7 cellular contexts compared by ENCODE assay signal in the genomic region with DNA sequence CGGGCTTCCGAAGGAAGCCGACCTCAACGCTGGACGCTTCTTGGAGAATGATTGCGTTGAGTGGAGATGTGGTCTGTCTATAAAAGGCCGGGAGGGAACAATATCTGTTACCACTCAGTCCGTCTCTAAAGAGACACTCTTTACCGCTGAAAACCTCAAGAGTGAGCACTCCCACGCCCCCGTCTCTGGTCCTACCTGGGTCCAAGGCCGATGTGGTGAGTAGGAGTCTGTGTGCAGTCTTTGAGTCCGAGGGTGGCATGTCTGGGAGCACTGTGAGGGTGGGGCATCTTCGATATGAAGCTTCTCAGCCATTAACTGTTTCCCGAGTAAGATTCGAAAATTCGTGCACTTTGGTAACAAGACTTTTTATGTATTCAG. TPM values are rescaled to one million over a fixed set of nuclear protein-coding genes. Genes with fewer than 3 reads are reported as not detected.
DNase-seq lines count a peak whose midpoint lies in the region; ATAC-seq and TF ChIP-seq lines count a peak whose summit lies in the region.

No MANE protein-coding gene starts in this region.

- peak overlapping the region; percentile 81 for H3K4me3 Mint-ChIP-seq in T-helper 1 cell treated with Interleukin-12 subunit alpha and Interleukin-12 subunit beta and Interleukin-4 antibody, amounts not matched to agents 30 μg/mL and 1 μg/mL, for 36 hours
- H3K4me3 Mint-ChIP-seq in dendritic cell treated with granulocyte-macrophage colony-stimulating factor and Interleukin-4, amounts not matched to agents 40 ng/mL and 50 ng/mL, for 4 days = peak overlapping the region; percentile 84
- peak overlapping the region; percentile 82 for H3K4me3 Mint-ChIP-seq in memory B cell

- H3K36me3 Mint-ChIP-seq in T-helper 1 cell treated with Interleukin-12 subunit alpha and Interleukin-12 subunit beta and Interleukin-4 antibody, amounts not matched to agents 30 μg/mL and 1 μg/mL, for 36 hours (ENCODE audit: low read depth) = peaks cover 34% of the 10 kb centered on the region
- peaks cover 45% of the 10 kb centered on the region for H3K36me3 Mint-ChIP-seq in dendritic cell treated with granulocyte-macrophage colony-stimulating factor and Interleukin-4, amounts not matched to agents 40 ng/mL and 50 ng/mL, for 4 days (ENCODE audit: low read depth)
- H3K36me3 Mint-ChIP-seq in memory B cell = peaks cover 28% of the 10 kb centered on the region

- intact Hi-C loops in dendritic cell treated with granulocyte-macrophage colony-stimulating factor and Interleukin-4, amounts not matched to agents 40 ng/mL and 50 ng/mL, for 4 days (cut with micrococcal nuclease) = loop anchor here (2.0 kb wide), 1 partner anchor 31 kb away; the partner anchor contains the start of gene EXO5
- intact Hi-C loops in stomach (cut with DNase I; ENCODE audit: low total_unique reads) = no loop called here

- peaks cover 23% of the 10 kb centered on the region for H3K4me1 Mint-ChIP-seq in T-helper 1 cell treated with Interleukin-12 subunit alpha and Interleukin-12 subunit beta and Interleukin-4 antibody, amounts not matched to agents 30 μg/mL and 1 μg/mL, for 36 hours (ENCODE audit: low read depth)
- peaks cover 23% of the 10 kb centered on the region for H3K4me1 Mint-ChIP-seq in dendritic cell treated with granulocyte-macrophage colony-stimulating factor and Interleukin-4, amounts not matched to agents 40 ng/mL and 50 ng/mL, for 4 days (ENCODE audit: low read depth)
- peaks cover 12% of the 10 kb centered on the region for H3K4me1 Mint-ChIP-seq in memory B cell

- TF ChIP-seq POLR2A in stomach (IDR thresholded peaks at IDR 0.05) = no peak

- WGBS in stomach, 5 donors = 0 to 3% (median 2%) methylated on average over 17 of the region's 17 CpGs

- H3K27me3 ChIP-seq in stomach = no peaks in the 10 kb centered on the region

- H3K36me3 ChIP-seq in stomach = peaks cover 0 to 30% (median 18%) of the 10 kb centered on the region in 4 donors

- peak in 1 of 2 donors; percentile 3 for DNase-seq in memory B cell (ENCODE audit: low spot score in 2 of 2)
- DNase-seq in stomach = no peak
- no peak for DNase-seq in iPS-NIHi11 (ENCODE audit: low spot score)

- H3K4me3 ChIP-seq in stomach = peak overlapping the region; percentile 68 to 93 (median 72)

- H3K9me3 ChIP-seq in stomach = peaks cover 6 to 41% (median 30%) of the 10 kb centered on the region in 4 donors

- H3K4me1 ChIP-seq in stomach = peaks cover 0 to 21% (median 14%) of the 10 kb centered on the region in 4 donors

- no peak for TF ChIP-seq CTCF in stomach (IDR thresholded peaks at IDR 0.05)

- peak overlapping the region; percentile 62 to 73 (median 65) for H3K27ac ChIP-seq in stomach

- peaks cover 56% of the 10 kb centered on the region for H3K9me3 Mint-ChIP-seq in T-helper 1 cell treated with Interleukin-12 subunit alpha and Interleukin-12 subunit beta and Interleukin-4 antibody, amounts not matched to agents 30 μg/mL and 1 μg/mL, for 36 hours
- peaks cover 50% of the 10 kb centered on the region for H3K9me3 Mint-ChIP-seq in dendritic cell treated with granulocyte-macrophage colony-stimulating factor and Interleukin-4, amounts not matched to agents 40 ng/mL and 50 ng/mL, for 4 days
- peaks cover 21% of the 10 kb centered on the region for H3K9me3 Mint-ChIP-seq in memory B cell

- peak overlapping the region; percentile 61 for H3K27ac Mint-ChIP-seq in T-helper 1 cell treated with Interleukin-12 subunit alpha and Interleukin-12 subunit beta and Interleukin-4 antibody, amounts not matched to agents 30 μg/mL and 1 μg/mL, for 36 hours
- peak overlapping the region; percentile 89 for H3K27ac Mint-ChIP-seq in dendritic cell treated with granulocyte-macrophage colony-stimulating factor and Interleukin-4, amounts not matched to agents 40 ng/mL and 50 ng/mL, for 4 days
- H3K27ac Mint-ChIP-seq in memory B cell = peak overlapping the region; percentile 48

- no peak for TF ChIP-seq EP300 in stomach (IDR thresholded peaks at IDR 0.05)

- peak; percentile 37 for ATAC-seq in GM18511 (IDR thresholded peaks at IDR 0.05; ENCODE audit: unreplicated experiment)
- peak; percentile 30 for ATAC-seq in HG03135 (IDR thresholded peaks at IDR 0.05; ENCODE audit: unreplicated experiment)
- peak; percentile 28 for ATAC-seq in memory B cell (ENCODE audit: low read depth)

- H3K27me3 Mint-ChIP-seq in T-helper 1 cell treated with Interleukin-12 subunit alpha and Interleukin-12 subunit beta and Interleukin-4 antibody, amounts not matched to agents 30 μg/mL and 1 μg/mL, for 36 hours (ENCODE audit: low read depth) = no peaks in the 10 kb centered on the region
- peaks cover 2% of the 10 kb centered on the region for H3K27me3 Mint-ChIP-seq in dendritic cell treated with granulocyte-macrophage colony-stimulating factor and Interleukin-4, amounts not matched to agents 40 ng/mL and 50 ng/mL, for 4 days
- H3K27me3 Mint-ChIP-seq in memory B cell = no peaks in the 10 kb centered on the region

RNA-seq across cellular contexts. Expression of gene ZFP69, which starts 0.6 kb away (rescaled TPM):
- 10 to 100 TPM in 1 of 5 donors, 1 to 10 TPM in 4; 1.3 to 34.4 (median 3.1) TPM for total RNA-seq in stomach
- 1 to 10 TPM; 1.2 to 2.6 (median 2.3) TPM for polyA plus RNA-seq in stomach

RNA-seq across cellular contexts. Expression of gene ZFP69B, which starts 27.4 kb away (rescaled TPM):
- total RNA-seq in stomach = 1 to 10 TPM in 1 of 5 donors, under 1 TPM in 1, not detected in 3; 0.45 to 2.0 TPM
- under 1 TPM; 0.35 to 0.92 (median 0.81) TPM for polyA plus RNA-seq in stomach

RNA-seq across cellular contexts. Expression of gene EXO5, which starts 30.9 kb away (rescaled TPM):
- total RNA-seq in stomach = 1 to 10 TPM in 4 of 5 donors, under 1 TPM in 1; 0.45 to 9.0 (median 6.1) TPM
- polyA plus RNA-seq in stomach = 1 to 10 TPM; 2.7 to 6.1 (median 3.6) TPM

RNA-seq across cellular contexts. Expression of gene ZNF684, which starts 53.8 kb away (rescaled TPM):
- total RNA-seq in stomach = 10 to 100 TPM in 1 of 5 donors, 1 to 10 TPM in 3, not detected in 1; 3.9 to 15.6 (median 7.7) TPM
- 1 to 10 TPM; 2.2 to 2.7 (median 2.5) TPM for polyA plus RNA-seq in stomach
